Comparison of ENCODE assay signal across 8 cellular contexts in the genomic region with DNA sequence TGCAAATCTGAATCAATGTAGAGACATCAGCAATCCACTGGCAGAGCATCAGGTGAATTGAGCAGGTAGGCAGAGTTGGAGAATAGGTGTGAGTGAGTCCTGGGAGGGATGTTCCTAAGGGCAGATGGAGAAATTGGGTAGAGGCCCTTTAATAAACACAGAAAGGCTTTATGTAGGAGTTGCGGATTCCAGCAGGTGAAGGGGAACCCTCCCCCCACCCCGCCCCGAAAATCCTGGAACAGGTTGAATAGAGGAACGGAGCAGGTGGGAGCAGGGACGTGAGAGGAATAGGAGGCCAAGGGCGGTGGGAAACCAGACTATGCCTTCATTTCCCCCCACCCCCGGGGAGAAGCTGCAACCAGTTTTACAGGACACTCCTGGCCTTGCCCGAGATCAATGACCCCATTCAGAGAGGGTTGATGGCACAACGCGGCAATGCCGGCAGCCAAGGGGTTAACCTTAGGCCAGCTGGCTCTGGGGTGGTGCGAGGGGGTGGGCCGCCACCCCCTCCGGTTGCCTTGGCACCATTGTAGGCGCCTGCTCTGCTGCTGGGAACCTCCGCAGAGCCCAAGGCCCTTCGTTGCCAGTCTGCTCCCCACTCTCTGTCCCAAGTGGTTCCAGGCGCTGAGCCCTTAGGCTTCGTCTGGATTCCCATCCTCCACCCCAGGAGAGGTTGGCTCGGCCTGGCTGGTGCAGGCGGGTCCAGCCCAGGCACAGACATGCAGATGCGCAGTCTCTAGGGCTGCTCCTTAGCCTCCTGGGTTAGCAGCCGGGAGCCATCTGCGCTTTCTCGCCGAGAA. TPM values are rescaled to one million over a fixed set of nuclear protein-coding genes. Genes with fewer than 3 reads are reported as not detected.
DNase-seq lines count a peak whose midpoint lies in the region; ATAC-seq and TF ChIP-seq lines count a peak whose summit lies in the region.

No MANE protein-coding gene starts in this region.

- H3K9ac ChIP-seq in mesendoderm (ENCODE audit: low read length), result peak overlapping the region; percentile 41

- 2 to 4% methylated on average over 24 to 26 of the region's 26 CpGs for WGBS in ectodermal cell, 2 experiments
- no CpG with 5 or more reads among the region's 26 CpGs for WGBS in mesendoderm (ENCODE audit: extremely low coverage, insufficient coverage, low lambda C conversion rate)
- 4 to 5% methylated on average over 14 to 21 of the region's 26 CpGs for WGBS in tibial nerve, 2 donors

- peaks cover 31% of the 10 kb centered on the region for H3K27me3 Mint-ChIP-seq in activated CD8-positive, alpha-beta memory T cell treated with anti-CD3 and anti-CD28 coated beads, Interleukin-2, amount 10 ng/mL, durations not matched to agents 7 days and 5 days

- H3K4me1 ChIP-seq in ectodermal cell (ENCODE audit: control insufficient read depth, insufficient read depth, low read length), result peaks cover 18% of the 10 kb centered on the region
- peaks cover 3% of the 10 kb centered on the region for H3K4me1 ChIP-seq in mesendoderm (ENCODE audit: control insufficient read depth, low read depth, low read length)
- peaks cover 0 to 23% (median 15%) of the 10 kb centered on the region in 4 donors for H3K4me1 ChIP-seq in tibial nerve

- H2BK5ac ChIP-seq in mesendoderm (ENCODE audit: low read length), result no peak overlapping the region

- H3K23ac ChIP-seq in mesendoderm (ENCODE audit: low read length), result no peak overlapping the region

- no peaks in the 10 kb centered on the region for H3K79me1 ChIP-seq in mesendoderm (ENCODE audit: low read length)

- TF ChIP-seq CTCF in tibial nerve (IDR thresholded peaks at IDR 0.05), result no peak

- H3K9me3 Mint-ChIP-seq in activated CD8-positive, alpha-beta memory T cell treated with anti-CD3 and anti-CD28 coated beads, Interleukin-2, amount 10 ng/mL, durations not matched to agents 7 days and 5 days (ENCODE audit: low read depth), result no peaks in the 10 kb centered on the region

- H3K4me3 ChIP-seq in ectodermal cell (ENCODE audit: insufficient read depth, low read depth, low read length), result peak overlapping the region; percentile 47
- peak overlapping the region; percentile 15 for H3K4me3 ChIP-seq in mesendoderm (ENCODE audit: low read length)
- peak overlapping the region; percentile 23 to 55 (median 31) for H3K4me3 ChIP-seq in tibial nerve

- CTCF ChIA-PET in activated CD8-positive, alpha-beta memory T cell treated with anti-CD3 and anti-CD28 coated beads, Interleukin-2, amount 10 ng/mL, durations not matched to agents 7 days and 5 days (lab: Charles Lee), result interaction anchor here (0.6 to 1.4 kb wide), 2 partner anchors 38 to 97 kb away, joined by 4 to 5 read pairs; no protein-coding TSS in a partner anchor

- no peak for TF ChIP-seq POLR2A in tibial nerve (IDR thresholded peaks at IDR 0.05)

- H3K18ac ChIP-seq in mesendoderm (ENCODE audit: low read length), result no peak overlapping the region

- no peaks in the 10 kb centered on the region for H3K79me2 ChIP-seq in mesendoderm (ENCODE audit: control insufficient read depth, insufficient read depth, low read length)

- no peak overlapping the region for H2AK5ac ChIP-seq in mesendoderm (ENCODE audit: low read length)

- no peaks in the 10 kb centered on the region for H3K9me3 ChIP-seq in ectodermal cell (ENCODE audit: control insufficient read depth, low read length)
- H3K9me3 ChIP-seq in tibial nerve, result no peaks in the 10 kb centered on the region

- H3K27me3 ChIP-seq in ectodermal cell (ENCODE audit: control insufficient read depth, insufficient read depth, low read length, poor library complexity, severe bottlenecking) (peaks cover 23% of the 10 kb centered on the region), mesendoderm (ENCODE audit: insufficient read depth, low read length, poor library complexity) (no peaks in the 10 kb centered on the region), tibial nerve (peaks cover 0 to 57% of the 10 kb centered on the region in 2 donors)

- no peak overlapping the region for H2BK15ac ChIP-seq in mesendoderm (replicated peaks; ENCODE audit: low read depth)

- no peaks in the 10 kb centered on the region for H3K36me3 Mint-ChIP-seq in activated CD8-positive, alpha-beta memory T cell treated with anti-CD3 and anti-CD28 coated beads, Interleukin-2, amount 10 ng/mL, durations not matched to agents 7 days and 5 days

- peak overlapping the region; percentile 64 for H3K4me2 ChIP-seq in mesendoderm (ENCODE audit: low read length)

- H3K27ac ChIP-seq in ectodermal cell (ENCODE audit: insufficient read depth, low read depth, low read length, poor library complexity, severe bottlenecking) (peak overlapping the region; percentile 55), mesendoderm (ENCODE audit: low read depth, low read length) (no peak overlapping the region), tibial nerve (peak overlapping the region in 2 of 4 donors; percentile 29 to 72)

- no peak for DNase-seq in activated CD8-positive, alpha-beta memory T cell treated with anti-CD3 and anti-CD28 coated beads, Interleukin-2, amount 10 ng/mL, durations not matched to agents 7 days and 5 days
- DNase-seq in activated CD8-positive, alpha-beta memory T cell treated with anti-CD3 and anti-CD28 coated beads, Interleukin-2, amount 50 U/mL, for 48 hours, result no peak
- DNase-seq in NCI-H748 (lab: John Stamatoyannopoulos, UW; ENCODE audit: unreplicated experiment) (peak; percentile 79), mesendoderm (peak; percentile 81), tibial nerve (ENCODE audit: low spot score in 2 of 2) (no peak), NK-92 (lab: John Stamatoyannopoulos, UW; ENCODE audit: unreplicated experiment) (no peak), ecto neural progenitor cell (ENCODE audit: low spot score) (no peak)

- H3K4me1 Mint-ChIP-seq in activated CD8-positive, alpha-beta memory T cell treated with anti-CD3 and anti-CD28 coated beads, Interleukin-2, amount 10 ng/mL, durations not matched to agents 7 days and 5 days, result peaks cover 5% of the 10 kb centered on the region

- H3K4ac ChIP-seq in mesendoderm (ENCODE audit: low read depth, low read length), result no peak overlapping the region

- H4K8ac ChIP-seq in mesendoderm (ENCODE audit: low read depth, low read length), result no peak overlapping the region

- H3K36me3 ChIP-seq in ectodermal cell (ENCODE audit: control insufficient read depth, insufficient read depth, low read length), result no peaks in the 10 kb centered on the region
- H3K36me3 ChIP-seq in mesendoderm (ENCODE audit: control insufficient read depth, insufficient read depth, low read length), result no peaks in the 10 kb centered on the region
- H3K36me3 ChIP-seq in tibial nerve, result no peaks in the 10 kb centered on the region

- no peak overlapping the region for H2BK120ac ChIP-seq in mesendoderm (ENCODE audit: low read depth, low read length)

- H3K27ac Mint-ChIP-seq in activated CD8-positive, alpha-beta memory T cell treated with anti-CD3 and anti-CD28 coated beads, Interleukin-2, amount 10 ng/mL, durations not matched to agents 7 days and 5 days, result no peak overlapping the region

- peak; percentile 5 for ATAC-seq in activated CD8-positive, alpha-beta memory T cell treated with anti-CD3 and anti-CD28 coated beads, Interleukin-2, amount 10 ng/mL, durations not matched to agents 7 days and 5 days

- no peak for TF ChIP-seq EP300 in tibial nerve (IDR thresholded peaks at IDR 0.05)

- peak overlapping the region; percentile 79 for H3K56ac ChIP-seq in mesendoderm (ENCODE audit: low read length)

- H3K4me3 Mint-ChIP-seq in activated CD8-positive, alpha-beta memory T cell treated with anti-CD3 and anti-CD28 coated beads, Interleukin-2, amount 10 ng/mL, durations not matched to agents 7 days and 5 days, result no peak overlapping the region

- H4K5ac ChIP-seq in mesendoderm (ENCODE audit: low read length), result no peak overlapping the region

RNA-seq across cellular contexts. Expression of a gene that starts 0.8 kb away (rescaled TPM):
- total RNA-seq in activated CD8-positive, alpha-beta memory T cell treated with anti-CD3 and anti-CD28 coated beads, Interleukin-2, amount 10 ng/mL, durations not matched to agents 7 days and 5 days, result under 1 TPM in 1 of 2 experiments, not detected in 1; 0.18 TPM
- 1.4 TPM for polyA plus RNA-seq in ectodermal cell (2013, experiment 1 of 4)
- 1.8 TPM for polyA plus RNA-seq in ectodermal cell (2013, experiment 2 of 4)
- polyA plus RNA-seq in ectodermal cell (2013, experiment 3 of 4), result 2.2 TPM
- polyA plus RNA-seq in ectodermal cell (2013, experiment 4 of 4), result 1.5 TPM
- 1.6 TPM for polyA plus RNA-seq in mesendoderm (2013, experiment 1 of 2)
- polyA plus RNA-seq in mesendoderm (2013, experiment 2 of 2), result 1.5 TPM
- not detected for total RNA-seq in tibial nerve

RNA-seq across cellular contexts. Expression of a gene that starts 17.0 kb away (rescaled TPM):
- 100 to 1,000 TPM; 103 to 133 TPM for total RNA-seq in activated CD8-positive, alpha-beta memory T cell treated with anti-CD3 and anti-CD28 coated beads, Interleukin-2, amount 10 ng/mL, durations not matched to agents 7 days and 5 days
- polyA plus RNA-seq in ectodermal cell (2013, experiment 1 of 4), result 112 TPM
- polyA plus RNA-seq in ectodermal cell (2013, experiment 2 of 4), result 108 TPM
- polyA plus RNA-seq in ectodermal cell (2013, experiment 3 of 4), result 88.7 TPM
- polyA plus RNA-seq in ectodermal cell (2013, experiment 4 of 4), result 94.4 TPM
- 155 TPM for polyA plus RNA-seq in mesendoderm (2013, experiment 1 of 2)
- 156 TPM for polyA plus RNA-seq in mesendoderm (2013, experiment 2 of 2)
- total RNA-seq in tibial nerve, result 10 to 100 TPM; 51.3 to 99.0 (median 70.9) TPM

RNA-seq across cellular contexts. Expression of a gene that starts 37.5 kb away (rescaled TPM):
- total RNA-seq in activated CD8-positive, alpha-beta memory T cell treated with anti-CD3 and anti-CD28 coated beads, Interleukin-2, amount 10 ng/mL, durations not matched to agents 7 days and 5 days, result 10 to 100 TPM; 56.5 to 69.2 TPM
- 108 TPM for polyA plus RNA-seq in ectodermal cell (2013, experiment 1 of 4)
- 105 TPM for polyA plus RNA-seq in ectodermal cell (2013, experiment 2 of 4)
- polyA plus RNA-seq in ectodermal cell (2013, experiment 3 of 4), result 89.6 TPM
- polyA plus RNA-seq in ectodermal cell (2013, experiment 4 of 4), result 106 TPM
- 84.9 TPM for polyA plus RNA-seq in mesendoderm (2013, experiment 1 of 2)
- polyA plus RNA-seq in mesendoderm (2013, experiment 2 of 2), result 83.1 TPM
- 100 to 1,000 TPM; 159 to 223 (median 188) TPM for total RNA-seq in tibial nerve

RNA-seq across cellular contexts. Expression of a gene that starts 39.7 kb away (rescaled TPM):
- total RNA-seq in activated CD8-positive, alpha-beta memory T cell treated with anti-CD3 and anti-CD28 coated beads, Interleukin-2, amount 10 ng/mL, durations not matched to agents 7 days and 5 days, result not detected
- not detected for polyA plus RNA-seq in ectodermal cell (2013, experiment 1 of 4)
- polyA plus RNA-seq in ectodermal cell (2013, experiment 2 of 4), result 0.12 TPM
- not detected for polyA plus RNA-seq in ectodermal cell (2013, experiment 3 of 4)
- polyA plus RNA-seq in ectodermal cell (2013, experiment 4 of 4), result 0.08 TPM
- polyA plus RNA-seq in mesendoderm (2013, experiment 1 of 2), result 0.04 TPM
- 0.01 TPM for polyA plus RNA-seq in mesendoderm (2013, experiment 2 of 2)
- total RNA-seq in tibial nerve, result under 1 TPM in 1 of 4 donors, not detected in 3; 0.21 TPM

RNA-seq across cellular contexts. Expression of a gene that starts 56.1 kb away (rescaled TPM):
- under 1 TPM in 1 of 2 experiments, not detected in 1; 0.26 TPM for total RNA-seq in activated CD8-positive, alpha-beta memory T cell treated with anti-CD3 and anti-CD28 coated beads, Interleukin-2, amount 10 ng/mL, durations not matched to agents 7 days and 5 days
- 49.5 TPM for polyA plus RNA-seq in ectodermal cell (2013, experiment 1 of 4)
- polyA plus RNA-seq in ectodermal cell (2013, experiment 2 of 4), result 54.2 TPM
- polyA plus RNA-seq in ectodermal cell (2013, experiment 3 of 4), result 53.0 TPM
- 52.8 TPM for polyA plus RNA-seq in ectodermal cell (2013, experiment 4 of 4)
- polyA plus RNA-seq in mesendoderm (2013, experiment 1 of 2), result 6.5 TPM
- 6.4 TPM for polyA plus RNA-seq in mesendoderm (2013, experiment 2 of 2)
- total RNA-seq in tibial nerve, result 1 to 10 TPM; 1.0 to 8.1 (median 5.2) TPM

Comparison
In these comparisons a context has a peak if more than half of its experiments do, and no peak if none do; other contexts are left out.
1. DNase-seq: peak in NCI-H748 (single experiment) and mesendoderm (single experiment); none in activated CD8-positive, alpha-beta memory T cell treated with anti-CD3 and anti-CD28 coated beads, Interleukin-2, amount 10 ng/mL, durations not matched to agents 7 days and 5 days (single experiment), activated CD8-positive, alpha-beta memory T cell treated with anti-CD3 and anti-CD28 coated beads, Interleukin-2, amount 50 U/mL, for 48 hours (single experiment), tibial nerve (0 of 2), NK-92 (single experiment) and ecto neural progenitor cell (single experiment).
2. Peak in every context shown above with its lines, with median percentiles within 50 percentile points of each other: H3K4me3 ChIP-seq.